In genomic region chr1:87330201-87330953, GRCh38 we compare ENCODE assay signal across 8 cellular contexts. TPM values are rescaled to one million over a fixed set of nuclear protein-coding genes. Genes with fewer than 3 reads are reported as not detected.
A peak's percentile ranks its signal among the peaks of the same experiment; 100 is the strongest.
DNase-seq lines count a peak whose midpoint lies in the region; ATAC-seq and TF ChIP-seq lines count a peak whose summit lies in the region.

No MANE protein-coding gene starts in this region.

- H3K36me3 Mint-ChIP-seq in activated CD4-positive, alpha-beta memory T cell treated with anti-CD3 and anti-CD28 coated beads for 36 hours: peaks cover 12% of the 10 kb centered on the region
- peaks cover 21% of the 10 kb centered on the region for H3K36me3 Mint-ChIP-seq in nephron (ENCODE audit: low read depth)

- no peaks in the 10 kb centered on the region for H3K9me2 ChIP-seq in DOHH2 (replicated peaks; ENCODE audit: control insufficient read depth, low read length)
- no peaks in the 10 kb centered on the region for H3K9me2 ChIP-seq in Karpas-422 (replicated peaks; ENCODE audit: insufficient read depth, low read length)

- peaks cover 30% of the 10 kb centered on the region for H3K79me2 ChIP-seq in DOHH2 (ENCODE audit: control insufficient read depth, low read length)
- H3K79me2 ChIP-seq in Karpas-422 (ENCODE audit: low read length): no peaks in the 10 kb centered on the region

- ATAC-seq in HG02884 (IDR thresholded peaks at IDR 0.05; ENCODE audit: unreplicated experiment) (no peak), sciatic nerve (no peak)

- no peaks in the 10 kb centered on the region for H3K9me3 Mint-ChIP-seq in activated CD4-positive, alpha-beta memory T cell treated with anti-CD3 and anti-CD28 coated beads for 36 hours
- no peaks in the 10 kb centered on the region for H3K9me3 Mint-ChIP-seq in nephron

- H3K4me2 ChIP-seq in DOHH2 (ENCODE audit: low read length) (peak overlapping the region; percentile 95), Karpas-422 (ENCODE audit: low read depth, low read length, poor library complexity, severe bottlenecking) (peak overlapping the region; percentile 93)

- peak overlapping the region; percentile 85 for H3K27ac Mint-ChIP-seq in activated CD4-positive, alpha-beta memory T cell treated with anti-CD3 and anti-CD28 coated beads for 36 hours
- H3K27ac Mint-ChIP-seq in nephron: peak overlapping the region; percentile 89 to 98 (median 94)

- DNase-seq in Karpas-422: peak; percentile 56
- DNase-seq in activated CD4-positive, alpha-beta memory T cell treated with anti-CD3 and anti-CD28 coated beads for 36 hours: peak; percentile 22
- peak; percentile 49 for DNase-seq in fibroblast of villous mesenchyme (ENCODE audit: low read depth)
- no peak for DNase-seq in effector CD4-positive, alpha-beta T cell
- no peak for DNase-seq in sciatic nerve (ENCODE audit: low spot score)

- TF ChIP-seq CTCF in DOHH2 (IDR thresholded peaks at IDR 0.05; ENCODE audit: low read depth, low read length, poor library complexity, severe bottlenecking): no peak
- TF ChIP-seq CTCF in fibroblast of villous mesenchyme (IDR thresholded peaks at IDR 0.05; ENCODE audit: insufficient read depth, low read depth, low read length): no peak
- no peak for TF ChIP-seq CTCF in nephron (IDR thresholded peaks at IDR 0.05; ENCODE audit: unreplicated experiment in 3 of 3)

- CTCF ChIA-PET in activated CD4-positive, alpha-beta memory T cell treated with anti-CD3 and anti-CD28 coated beads for 36 hours (lab: Charles Lee): interaction anchor here (1.2 kb wide), 1 partner anchor 623 kb away, joined by 4 read pairs; no protein-coding TSS in a partner anchor

- peaks cover 8% of the 10 kb centered on the region for H3K27me3 Mint-ChIP-seq in activated CD4-positive, alpha-beta memory T cell treated with anti-CD3 and anti-CD28 coated beads for 36 hours
- peaks cover 12% of the 10 kb centered on the region for H3K27me3 Mint-ChIP-seq in nephron (ENCODE audit: low read depth)

- intact Hi-C loops in activated CD4-positive, alpha-beta memory T cell treated with anti-CD3 and anti-CD28 coated beads for 36 hours (cut with micrococcal nuclease): loop anchor here (5.0 to 10.0 kb wide), 4 partner anchors 286 to 1623 kb away; partner anchors contain the start of genes ODF2L, SH3GLB1 and ZNHIT6
- intact Hi-C loops in sciatic nerve (cut with DNase I): no loop called here

- H4K20me1 ChIP-seq in DOHH2 (ENCODE audit: control insufficient read depth, insufficient read depth, low read depth, low read length) (peaks cover 18% of the 10 kb centered on the region), Karpas-422 (ENCODE audit: insufficient read depth, low read depth, low read length) (peaks cover 11% of the 10 kb centered on the region; the same call in 1 of the 2 replicates)

- POLR2A ChIA-PET in activated CD4-positive, alpha-beta memory T cell treated with anti-CD3 and anti-CD28 coated beads for 36 hours (lab: Charles Lee): interaction anchor here (1.0 to 1.4 kb wide), 2 partner anchors 32 to 74 kb away, joined by 3 to 7 read pairs; no protein-coding TSS in a partner anchor

- H3K9me3 ChIP-seq in DOHH2 (ENCODE audit: control insufficient read depth, insufficient read depth, low read length) (no peaks in the 10 kb centered on the region), Karpas-422 (ENCODE audit: low read length) (no peaks in the 10 kb centered on the region)

- H3F3A ChIP-seq in DOHH2 (ENCODE audit: control insufficient read depth, insufficient read depth): peaks cover 28% of the 10 kb centered on the region

- peaks cover 11% of the 10 kb centered on the region for H3K27me3 ChIP-seq in DOHH2 (ENCODE audit: control insufficient read depth, low read length)
- H3K27me3 ChIP-seq in Karpas-422 (ENCODE audit: low read length): no peaks in the 10 kb centered on the region

- H3K36me3 ChIP-seq in DOHH2 (ENCODE audit: control insufficient read depth, low read length): peaks cover 24% of the 10 kb centered on the region
- H3K36me3 ChIP-seq in Karpas-422 (ENCODE audit: insufficient read depth, low read length): no peaks in the 10 kb centered on the region

- H3K4me1 ChIP-seq in DOHH2 (ENCODE audit: control insufficient read depth, low read length) (peaks cover 59% of the 10 kb centered on the region), Karpas-422 (ENCODE audit: low read length) (peaks cover 63% of the 10 kb centered on the region)

- peak overlapping the region; percentile 89 for H3K4me3 Mint-ChIP-seq in activated CD4-positive, alpha-beta memory T cell treated with anti-CD3 and anti-CD28 coated beads for 36 hours
- H3K4me3 Mint-ChIP-seq in nephron: peak overlapping the region; percentile 91 to 94 (median 93)

- H2AFZ ChIP-seq in Karpas-422 (ENCODE audit: low read length): no peak overlapping the region

- H3K9ac ChIP-seq in Karpas-422 (ENCODE audit: low read length): peak overlapping the region; percentile 84

- no peak overlapping the region for H3K27ac ChIP-seq in DOHH2 (ENCODE audit: low read depth, low read length)
- no peak overlapping the region for H3K27ac ChIP-seq in Karpas-422 (ENCODE audit: low read length)

- peaks cover 46% of the 10 kb centered on the region for H3K4me1 Mint-ChIP-seq in activated CD4-positive, alpha-beta memory T cell treated with anti-CD3 and anti-CD28 coated beads for 36 hours (ENCODE audit: low read depth)
- peaks cover 53% of the 10 kb centered on the region for H3K4me1 Mint-ChIP-seq in nephron

- H3K4me3 ChIP-seq in DOHH2 (ENCODE audit: low read length) (peak overlapping the region; percentile 84), Karpas-422 (ENCODE audit: low read length) (peak overlapping the region; percentile 83), fibroblast of villous mesenchyme (ENCODE audit: low read depth, low read length) (peak overlapping the region; percentile 90)

RNA-seq across cellular contexts. Expression of gene LMO4, which starts 1.7 kb away (rescaled TPM):
- 26.4 and 45.8 TPM in 2 replicates for total RNA-seq in Karpas-422 (2014; rRNA removed; shearing (Covaris generic); ENCODE audit: low replicate concordance)
- 10 to 100 TPM; 23.0 to 24.1 TPM for total RNA-seq in activated CD4-positive, alpha-beta memory T cell treated with anti-CD3 and anti-CD28 coated beads for 36 hours
- total RNA-seq in fibroblast of villous mesenchyme: 44.1 and 70.8 TPM in 2 replicates
- 55.0 TPM for total RNA-seq in sciatic nerve

Comparison
In these comparisons a context has a peak if more than half of its experiments do, and no peak if none do; other contexts are left out.
1. DNase-seq: peak in Karpas-422 (single experiment), activated CD4-positive, alpha-beta memory T cell treated with anti-CD3 and anti-CD28 coated beads for 36 hours (single experiment) and fibroblast of villous mesenchyme (single experiment); none in effector CD4-positive, alpha-beta T cell (single experiment) and sciatic nerve (single experiment).
2. Peak in every context shown above with its lines, with median percentiles within 50 percentile points of each other: H3K4me3 ChIP-seq.